ENCODE assay signal across 15 cellular contexts in genomic region chr1:96842215-96842614, GRCh38.
DNase-seq lines count a peak whose midpoint lies in the region; ATAC-seq and TF ChIP-seq lines count a peak whose summit lies in the region.
"Had no signal": no experiment of that assay in that cellular context is flagged by ENCODE, and none has a peak within 500 bp of the region (broad histone marks: within the 10 kb centered on the region; RNA-seq: fewer than 3 reads in every experiment).

No MANE protein-coding gene starts in this region.

- DNase-seq in GM13977 (ENCODE audit: low spot score), result no peak
- DNase-seq in NB4 (ENCODE audit: low read depth), result peak; percentile 34
- no peak for DNase-seq in brain microvascular endothelial cell
- no peak for DNase-seq in hepatocyte (ENCODE audit: low spot score)
- no peak for DNase-seq in activated CD4-positive, CD25-positive, alpha-beta regulatory T cell (lab: John Stamatoyannopoulos, UW)
- DNase-seq in HUDEP-2 (lab: John Stamatoyannopoulos, UW; ENCODE audit: unreplicated experiment in 76 of 76), result no peak
- DNase-seq: activated CD8-positive, alpha-beta memory T cell treated with anti-CD3 and anti-CD28 coated beads for 24 hours; central memory CD4-positive, alpha-beta T cell; midbrain; Peyer's patch had no signal

- H3K4me3 ChIP-seq in NB4 (ENCODE audit: low read depth, low read length) (no peak overlapping the region), brain microvascular endothelial cell (ENCODE audit: low read depth, low read length) (no peak overlapping the region), liver (ENCODE audit: low read depth in 1 of 3, low read length in 3 of 3) (no peak overlapping the region), hepatocyte (no peak overlapping the region)
- H3K4me3 ChIP-seq: Peyer's patch, tibial nerve had no signal

- no peaks in the 10 kb centered on the region for H3K79me2 ChIP-seq in hepatocyte
- H3K79me2 ChIP-seq: parathyroid adenoma had no signal

- H3K4me2 ChIP-seq in hepatocyte, result no peak overlapping the region

- H3K4me1 ChIP-seq in liver (ENCODE audit: control insufficient read depth in 4 of 4, insufficient read depth in 4 of 4, low read length in 3 of 4) (peaks cover 0 to 2% (median 0%) of the 10 kb centered on the region in 4 donors), hepatocyte (ENCODE audit: insufficient read depth) (peaks cover 8% of the 10 kb centered on the region)
- H3K4me1 ChIP-seq: parathyroid adenoma, Peyer's patch, tibial nerve had no signal

- ATAC-seq in GM21423 (IDR thresholded peaks at IDR 0.05; ENCODE audit: unreplicated experiment), result no peak

- H4K20me1 ChIP-seq in hepatocyte (ENCODE audit: insufficient read depth, poor library complexity, severe bottlenecking), result no peaks in the 10 kb centered on the region

- H3K9me3 ChIP-seq in liver (ENCODE audit: control insufficient read depth in 4 of 4, low read length in 3 of 4), result no peaks in the 10 kb centered on the region
- no peaks in the 10 kb centered on the region for H3K9me3 ChIP-seq in hepatocyte (ENCODE audit: low read depth)
- H3K9me3 ChIP-seq: Peyer's patch, tibial nerve had no signal

- no peak overlapping the region for H3K9ac ChIP-seq in liver (ENCODE audit: low read depth in 1 of 2, low read length in 2 of 2)
- H3K9ac ChIP-seq: parathyroid adenoma had no signal

- H3K27ac ChIP-seq in brain microvascular endothelial cell (no peak overlapping the region), liver (ENCODE audit: low read depth in 1 of 2, low read length in 2 of 2) (no peak overlapping the region), hepatocyte (no peak overlapping the region)
- H3K27ac ChIP-seq: epithelial cell of prostate, parathyroid adenoma, Peyer's patch, tibial nerve had no signal

- no peaks in the 10 kb centered on the region for H3K9me2 ChIP-seq in hepatocyte (replicated peaks; ENCODE audit: insufficient read depth)

- no peak for TF ChIP-seq POLR2A in NB4 (IDR thresholded peaks at IDR 0.05; ENCODE audit: extremely low read depth, insufficient read length)

- in situ Hi-C loops in GM13977 (cut with MboI; ENCODE audit: low pct_unique_long_range_greater_than_20kb, low sequenced_read_pairs, unreplicated experiment) (loop anchor here (25.0 kb wide), 1 partner anchor 605 kb away; no protein-coding TSS in a partner anchor), brain microvascular endothelial cell (cut with HindIII; ENCODE audit: low pct_ligation_motif_present, low sequenced_read_pairs) (no loop called here)

- peak; percentile 12 for TF ChIP-seq CTCF in GM13977 (IDR thresholded peaks at IDR 0.05; ENCODE audit: extremely low read depth, insufficient read depth, missing control alignments)
- TF ChIP-seq CTCF in NB4 (IDR thresholded peaks at IDR 0.05; ENCODE audit: low read depth, low read length), result peak; percentile 35
- peak; percentile 63 for TF ChIP-seq CTCF in brain microvascular endothelial cell (IDR thresholded peaks at IDR 0.05; ENCODE audit: low read depth, low read length, missing control alignments)
- peak; percentile 16 for TF ChIP-seq CTCF in liver (IDR thresholded peaks at IDR 0.05; ENCODE audit: low read depth, low read length, missing input control)
- TF ChIP-seq CTCF in hepatocyte (IDR thresholded peaks at IDR 0.05; ENCODE audit: poor library complexity), result no peak

- H2AFZ ChIP-seq in hepatocyte, result no peak overlapping the region
- H2AFZ ChIP-seq: parathyroid adenoma had no signal

- H3K36me3 ChIP-seq in brain microvascular endothelial cell (replicated peaks) (no peaks in the 10 kb centered on the region), liver (ENCODE audit: control insufficient read depth in 4 of 4, insufficient read depth in 3 of 4, low read depth in 1 of 4, low read length in 3 of 4) (no peaks in the 10 kb centered on the region), hepatocyte (replicated peaks; ENCODE audit: insufficient read depth, low read depth) (no peaks in the 10 kb centered on the region)
- H3K36me3 ChIP-seq: Peyer's patch, tibial nerve had no signal

- peak; percentile 63 to 66 for TF ChIP-seq RAD21 in liver (IDR thresholded peaks at IDR 0.05)

- H3K27me3 ChIP-seq in brain microvascular endothelial cell (replicated peaks), result no peaks in the 10 kb centered on the region
- H3K27me3 ChIP-seq in liver (ENCODE audit: control insufficient read depth in 4 of 4, insufficient read depth in 4 of 4, low read length in 3 of 4), result no peaks in the 10 kb centered on the region
- H3K27me3 ChIP-seq in hepatocyte, result no peaks in the 10 kb centered on the region
- H3K27me3 ChIP-seq: Peyer's patch, tibial nerve had no signal

TF ChIP-seq in liver, 16 proteins besides CTCF, POLR2A, EP300 and RAD21:
- TF ChIP-seq SP1 (IDR thresholded peaks at IDR 0.05) (no peak), ATF3 (IDR thresholded peaks at IDR 0.05) (no peak), EGR1 (IDR thresholded peaks at IDR 0.05; ENCODE audit: low read depth in 2 of 2) (no peak), TAF1 (conservative IDR thresholded peaks at IDR 0.05) (no peak), HNF4A (conservative IDR thresholded peaks at IDR 0.05) (no peak), MAX (IDR thresholded peaks at IDR 0.05) (no peak), NR2F2 (IDR thresholded peaks at IDR 0.05) (no peak), JUND (IDR thresholded peaks at IDR 0.05) (no peak), RXRA (IDR thresholded peaks at IDR 0.05) (no peak), HNF4G (IDR thresholded peaks at IDR 0.05) (no peak), FOXA1 (IDR thresholded peaks at IDR 0.05) (no peak), YY1 (IDR thresholded peaks at IDR 0.05) (no peak), REST (IDR thresholded peaks at IDR 0.05) (no peak)
